In the genomic region with DNA sequence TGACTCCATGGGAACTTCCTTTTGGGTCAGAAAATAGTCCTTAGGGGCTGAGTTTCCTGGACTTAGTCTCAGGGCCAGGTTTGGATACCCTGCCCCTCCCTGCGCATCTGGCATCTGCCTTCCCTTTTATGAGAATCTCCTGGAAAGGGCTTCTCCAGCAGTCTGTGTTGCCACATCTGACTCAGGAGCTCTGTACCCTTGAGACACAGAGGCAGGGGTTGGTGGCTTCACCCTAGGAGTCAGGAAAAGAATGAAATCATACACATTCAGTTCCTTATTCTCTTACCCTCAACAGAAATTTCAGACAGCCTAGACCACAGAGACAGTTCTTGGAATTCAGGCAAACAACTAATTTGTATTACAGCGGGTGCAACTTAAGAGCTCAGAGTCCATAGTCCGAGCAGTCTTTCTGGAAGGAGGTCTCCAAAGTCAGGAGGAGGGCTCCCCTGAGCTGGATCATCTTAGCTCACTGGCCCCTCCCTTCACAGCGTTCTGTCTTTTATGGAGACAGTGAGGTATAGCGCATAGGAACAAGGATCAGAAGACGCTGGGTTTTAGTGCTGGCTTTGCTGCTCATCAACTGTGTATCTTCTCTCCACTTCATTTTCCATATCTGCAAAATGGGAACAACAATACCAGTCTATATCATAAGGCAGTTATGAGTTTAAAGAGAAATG, we compare ENCODE assay signal across 8 cellular contexts. TPM values are rescaled to one million over a fixed set of nuclear protein-coding genes. Genes with fewer than 3 reads are reported as not detected.
A peak's percentile ranks its signal among the peaks of the same experiment; 100 is the strongest.
DNase-seq lines count a peak whose midpoint lies in the region; ATAC-seq and TF ChIP-seq lines count a peak whose summit lies in the region.

No MANE protein-coding gene starts in this region.

- CTCF ChIA-PET in activated CD4-positive, alpha-beta memory T cell treated with anti-CD3 and anti-CD28 coated beads for 36 hours (lab: Charles Lee): interaction anchor here (1.2 to 2.2 kb wide), 4 partner anchors 14 to 173 kb away, joined by 3 to 13 read pairs (median 6); no protein-coding TSS in a partner anchor

- POLR2A ChIA-PET in activated CD4-positive, alpha-beta memory T cell treated with anti-CD3 and anti-CD28 coated beads for 36 hours (lab: Charles Lee): interaction anchor here (0.7 to 1.0 kb wide), 3 partner anchors 9 to 1588 kb away, joined by 3 to 8 read pairs (median 3); no protein-coding TSS in a partner anchor

- DNase-seq in NCI-H82 (lab: John Stamatoyannopoulos, UW) (peak; percentile 12), NCI-H82 treated with DMSO at 0.1 percent for 48 hours (lab: John Stamatoyannopoulos, UW; ENCODE audit: unreplicated experiment) (no peak), right cardiac atrium (peak in 2 of 3 donors; percentile 67 to 72), stromal cell of bone marrow (ENCODE audit: low read depth) (peak; percentile 85), NCI-H446 treated with DMSO at 0.1 percent for 48 hours (lab: John Stamatoyannopoulos, UW) (no peak), thyroid gland (no peak), G401 (ENCODE audit: low spot score) (no peak)
- no peak for DNase-seq in activated CD4-positive, alpha-beta memory T cell treated with anti-CD3 and anti-CD28 coated beads for 36 hours

- WGBS in right cardiac atrium: 75% methylated on average over 6 of the region's 6 CpGs
- 81 to 85% methylated on average over 6 of the region's 6 CpGs for WGBS in thyroid gland, 2 donors

- peak overlapping the region; percentile 30 for H3K27ac Mint-ChIP-seq in activated CD4-positive, alpha-beta memory T cell treated with anti-CD3 and anti-CD28 coated beads for 36 hours

- H3K36me3 Mint-ChIP-seq in activated CD4-positive, alpha-beta memory T cell treated with anti-CD3 and anti-CD28 coated beads for 36 hours: no peaks in the 10 kb centered on the region

- H3K27ac ChIP-seq in right cardiac atrium (ENCODE audit: low read length): peak overlapping the region; percentile 30
- peak overlapping the region in 1 of 3 donors; percentile 77 for H3K27ac ChIP-seq in thyroid gland

- H3K4me1 ChIP-seq in right cardiac atrium (ENCODE audit: control insufficient read depth, insufficient read depth, low read length) (peaks cover 18% of the 10 kb centered on the region), thyroid gland (peaks cover 23 to 64% of the 10 kb centered on the region in 2 donors)

- TF ChIP-seq POLR2A in thyroid gland (IDR thresholded peaks at IDR 0.05): no peak

- H3K9me3 Mint-ChIP-seq in activated CD4-positive, alpha-beta memory T cell treated with anti-CD3 and anti-CD28 coated beads for 36 hours: no peaks in the 10 kb centered on the region

- H3K4me1 Mint-ChIP-seq in activated CD4-positive, alpha-beta memory T cell treated with anti-CD3 and anti-CD28 coated beads for 36 hours (ENCODE audit: low read depth): peaks cover 36% of the 10 kb centered on the region

- peak in 1 of 2 donors; percentile 21 for ATAC-seq in right cardiac atrium

- H3K27me3 Mint-ChIP-seq in activated CD4-positive, alpha-beta memory T cell treated with anti-CD3 and anti-CD28 coated beads for 36 hours: peaks cover 31% of the 10 kb centered on the region

- H3K9me3 ChIP-seq in right cardiac atrium (ENCODE audit: control insufficient read depth, low read length) (no peaks in the 10 kb centered on the region), thyroid gland (no peaks in the 10 kb centered on the region)

- in situ Hi-C loops in G401 (cut with HindIII; ENCODE audit: low sequenced_read_pairs): no loop called here

- H3K4me3 Mint-ChIP-seq in activated CD4-positive, alpha-beta memory T cell treated with anti-CD3 and anti-CD28 coated beads for 36 hours: peak overlapping the region; percentile 6

- H3K4me3 ChIP-seq in right cardiac atrium (ENCODE audit: low read length) (no peak overlapping the region), thyroid gland (replicated peaks in 1 of 3) (no peak overlapping the region)

- H3K36me3 ChIP-seq in thyroid gland: no peaks in the 10 kb centered on the region

- no peak for TF ChIP-seq CTCF in thyroid gland (IDR thresholded peaks at IDR 0.05)

- intact Hi-C loops in activated CD4-positive, alpha-beta memory T cell treated with anti-CD3 and anti-CD28 coated beads for 36 hours (cut with micrococcal nuclease): loop anchor here (2.0 kb wide), 1 partner anchor 21 kb away; no protein-coding TSS in a partner anchor
- intact Hi-C loops in right cardiac atrium (cut with DNase I) (no loop called here), thyroid gland (cut with DNase I) (no loop called here)

- H3K27me3 ChIP-seq in right cardiac atrium (ENCODE audit: control insufficient read depth, insufficient read depth): no peaks in the 10 kb centered on the region
- no peaks in the 10 kb centered on the region for H3K27me3 ChIP-seq in thyroid gland

RNA-seq across cellular contexts. Expression of gene PLAU, which starts 3.0 kb away (rescaled TPM):
- under 1 TPM; 0.45 to 0.73 TPM for total RNA-seq in activated CD4-positive, alpha-beta memory T cell treated with anti-CD3 and anti-CD28 coated beads for 36 hours
- 1 to 10 TPM; 4.8 to 7.1 (median 5.6) TPM for total RNA-seq in right cardiac atrium
- 7.0 TPM for polyA plus RNA-seq in right cardiac atrium
- total RNA-seq in thyroid gland: 10 to 100 TPM in 1 of 4 donors, 1 to 10 TPM in 3; 3.8 to 13.3 (median 7.3) TPM
- 124 and 143 TPM in 2 replicates for total RNA-seq in G401 (2014; rRNA removed; shearing (Covaris generic))

RNA-seq across cellular contexts. Expression of gene CAMK2G, which starts 33.6 kb away (rescaled TPM):
- total RNA-seq in activated CD4-positive, alpha-beta memory T cell treated with anti-CD3 and anti-CD28 coated beads for 36 hours: 10 to 100 TPM; 20.8 to 21.5 TPM
- total RNA-seq in right cardiac atrium (10 to 100 TPM; 10.0 to 18.2 (median 13.7) TPM), thyroid gland (10 to 100 TPM; 21.2 to 27.4 (median 22.3) TPM)
- 7.3 TPM for polyA plus RNA-seq in right cardiac atrium
- 9.0 and 11.8 TPM in 2 replicates for total RNA-seq in G401 (2014; rRNA removed; shearing (Covaris generic))

Comparison
In these comparisons a context has a peak if more than half of its experiments do, and no peak if none do; other contexts are left out.
1. DNase-seq: peak in NCI-H82 (single experiment), right cardiac atrium (2 of 3) and stromal cell of bone marrow (single experiment); none in NCI-H82 treated with DMSO at 0.1 percent for 48 hours (single experiment), activated CD4-positive, alpha-beta memory T cell treated with anti-CD3 and anti-CD28 coated beads for 36 hours (single experiment), NCI-H446 treated with DMSO at 0.1 percent for 48 hours (single experiment), thyroid gland (0 of 2) and G401 (single experiment).